Comparison of ENCODE assay signal across 16 cellular contexts in the genomic region with DNA sequence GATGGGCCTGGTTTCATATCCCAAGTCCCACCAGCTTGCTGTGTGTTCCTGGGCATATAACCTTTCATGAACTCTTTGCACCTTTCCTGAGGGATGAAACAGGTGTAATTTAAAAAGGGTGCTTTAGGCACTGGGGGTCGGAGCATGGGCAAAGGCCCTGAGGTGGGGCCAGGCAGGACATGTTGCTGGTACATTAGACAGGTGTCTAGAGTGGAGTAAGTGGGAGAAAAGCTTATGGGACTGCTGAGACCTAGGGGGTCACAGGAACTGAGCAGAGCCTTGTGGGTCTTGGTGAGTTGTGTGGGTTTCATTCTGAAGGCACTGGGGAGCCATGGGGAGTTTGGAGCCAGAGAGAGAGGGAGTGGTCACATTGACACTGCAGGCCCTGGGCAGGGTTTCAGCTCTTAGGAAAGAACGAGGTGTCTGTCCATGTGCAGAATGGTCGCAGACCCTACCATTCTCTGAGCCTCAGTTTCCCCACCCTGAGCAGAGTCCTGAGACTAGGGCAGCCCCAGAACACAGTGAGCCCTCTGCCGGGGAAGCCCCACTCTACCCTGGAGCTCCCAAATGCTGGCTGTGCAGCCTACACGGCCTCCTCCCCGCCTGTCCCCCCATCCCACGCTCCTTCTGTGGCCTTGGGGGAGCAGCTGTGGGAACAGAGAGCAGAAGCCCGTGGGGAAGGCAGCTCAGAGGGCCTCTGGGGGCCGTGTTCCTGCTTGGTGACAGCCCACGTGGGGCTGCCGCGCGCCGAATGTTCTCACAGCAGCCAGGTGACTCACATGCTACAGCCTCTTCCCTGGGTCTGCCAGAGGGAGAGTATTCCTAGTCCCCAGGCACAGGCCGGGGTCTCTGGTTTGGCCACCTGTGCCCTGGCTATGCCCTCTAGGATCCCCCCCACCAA. TPM values are rescaled to one million over a fixed set of nuclear protein-coding genes. Genes with fewer than 3 reads are reported as not detected.
"Had no signal": no experiment of that assay in that cellular context is flagged by ENCODE, and none has a peak within 500 bp of the region (broad histone marks: within the 10 kb centered on the region; RNA-seq: fewer than 3 reads in every experiment).

No MANE protein-coding gene starts in this region.

- H3K4me1 ChIP-seq: heart left ventricle, thyroid gland had no signal

- H3K4me3 ChIP-seq: heart left ventricle, thyroid gland had no signal

- H3K79me2 ChIP-seq: parathyroid adenoma had no signal

- H3K36me3 ChIP-seq: heart left ventricle, thyroid gland, WERI-Rb-1 had no signal

- ATAC-seq: activated CD4-positive, alpha-beta T cell treated with anti-CD3 and anti-CD28 coated beads for 36 hours; activated T-cell treated with anti-CD3 and anti-CD28 coated beads, Interleukin-2, amount 50 U/mL, for 4 hours; heart left ventricle; stimulated activated naive B cell treated with anti-CD40 and anti-IgM and Interleukin-4, amounts not matched to agents 10 μg/mL and 1 μg/mL and 100 μg/mL, for 72 hours had no signal

- H3K9me3 ChIP-seq: heart left ventricle, thyroid gland had no signal

- H3K9ac ChIP-seq: parathyroid adenoma had no signal

- H3K27ac ChIP-seq: heart left ventricle, parathyroid adenoma, thyroid gland, WERI-Rb-1 had no signal

- DNase-seq: activated CD4-positive, alpha-beta memory T cell treated with anti-CD3 and anti-CD28 coated beads, Interleukin-2, amount 10 ng/mL, durations not matched to agents 7 days and 5 days; activated CD4-positive, alpha-beta T cell treated with anti-CD3 and anti-CD28 coated beads for 36 hours; activated effector memory CD4-positive, alpha-beta T cell treated with Interleukin-2 at 50 U/mL for 16 hours; activated T-cell treated with anti-CD3 and anti-CD28 coated beads, Interleukin-2, amount 50 U/mL, for 4 hours; amniotic stem cell; foreskin fibroblast; heart left ventricle; immature natural killer cell; stimulated activated CD4-positive, alpha-beta T cell treated with anti-CD3 and anti-CD28 coated beads, Interleukin-12 subunit alpha, Interleukin-12 subunit beta, amount 100 ng/mL, for 4 hours; stimulated activated CD4-positive, alpha-beta T cell treated with anti-CD3 and anti-CD28 coated beads, Interleukin-2, amount 100 ng/mL, for 24 hours; stimulated activated naive B cell treated with anti-CD40 and anti-IgM and Interleukin-4, amounts not matched to agents 10 μg/mL and 1 μg/mL and 100 μg/mL, for 72 hours; T-helper 1 cell; thyroid gland; WERI-Rb-1 had no signal

- H3K27me3 ChIP-seq: heart left ventricle, thyroid gland had no signal

- H2AFZ ChIP-seq: parathyroid adenoma had no signal

RNA-seq across cellular contexts. Expression of gene HOMER3, which starts 7.3 kb away (rescaled TPM):
- total RNA-seq: activated CD4-positive, alpha-beta memory T cell treated with anti-CD3 and anti-CD28 coated beads, Interleukin-2, amount 10 ng/mL, durations not matched to agents 7 days and 5 days had no signal

RNA-seq across cellular contexts. Expression of gene CERS1, which starts 52.4 kb away (rescaled TPM):
- total RNA-seq: activated CD4-positive, alpha-beta memory T cell treated with anti-CD3 and anti-CD28 coated beads, Interleukin-2, amount 10 ng/mL, durations not matched to agents 7 days and 5 days had no signal
- polyA plus RNA-seq: immature natural killer cell, liver had no signal
